ENCODE assay signal across 25 cellular contexts in genomic region chr11:114276077-114276476, GRCh38. TPM values are rescaled to one million over a fixed set of nuclear protein-coding genes. Genes with fewer than 3 reads are reported as not detected.
"Had no signal": no experiment of that assay in that cellular context is flagged by ENCODE, and none has a peak within 500 bp of the region (broad histone marks: within the 10 kb centered on the region; RNA-seq: fewer than 3 reads in every experiment).

No MANE protein-coding gene starts in this region.

- FAIRE-seq: keratinocyte, urothelium cell line had no signal

- H3K36me3 Mint-ChIP-seq: naive thymus-derived CD4-positive, alpha-beta T cell; neural progenitor cell; stimulated activated effector memory CD8-positive, alpha-beta T cell treated with anti-CD3 and anti-CD28 coated beads, Interleukin-12 subunit alpha, Interleukin-12 subunit beta, amount 100 ng/mL, for 72 hours had no signal

- H3K4me1 Mint-ChIP-seq: naive thymus-derived CD4-positive, alpha-beta T cell; nephron; stimulated activated effector memory CD8-positive, alpha-beta T cell treated with anti-CD3 and anti-CD28 coated beads, Interleukin-12 subunit alpha, Interleukin-12 subunit beta, amount 100 ng/mL, for 72 hours had no signal

- H3K27ac Mint-ChIP-seq: immature natural killer cell; naive thymus-derived CD4-positive, alpha-beta T cell; nephron; neural progenitor cell; stimulated activated effector memory CD8-positive, alpha-beta T cell treated with anti-CD3 and anti-CD28 coated beads, Interleukin-12 subunit alpha, Interleukin-12 subunit beta, amount 100 ng/mL, for 72 hours had no signal

- H3K4me3 ChIP-seq: gastroesophageal sphincter, heart left ventricle, neural progenitor cell, psoas muscle, sigmoid colon, stomach, thyroid gland had no signal

- ATAC-seq: esophagus mucosa; foreskin keratinocyte; left lobe of liver; naive thymus-derived CD4-positive, alpha-beta T cell; stimulated activated effector memory CD8-positive, alpha-beta T cell treated with anti-CD3 and anti-CD28 coated beads, Interleukin-12 subunit alpha, Interleukin-12 subunit beta, amount 100 ng/mL, for 72 hours had no signal

- H3K4me3 Mint-ChIP-seq: immature natural killer cell; naive thymus-derived CD4-positive, alpha-beta T cell; nephron; neural progenitor cell; stimulated activated effector memory CD8-positive, alpha-beta T cell treated with anti-CD3 and anti-CD28 coated beads, Interleukin-12 subunit alpha, Interleukin-12 subunit beta, amount 100 ng/mL, for 72 hours had no signal

- H3K9me3 Mint-ChIP-seq: immature natural killer cell; naive thymus-derived CD4-positive, alpha-beta T cell; nephron; neural progenitor cell; stimulated activated effector memory CD8-positive, alpha-beta T cell treated with anti-CD3 and anti-CD28 coated beads, Interleukin-12 subunit alpha, Interleukin-12 subunit beta, amount 100 ng/mL, for 72 hours had no signal

- H3K27ac ChIP-seq: epithelial cell of prostate, foreskin keratinocyte, gastroesophageal sphincter, neural progenitor cell, psoas muscle, sigmoid colon, stomach, thyroid gland had no signal

- DNase-seq: cortex of kidney; effector CD4-positive, alpha-beta T cell; foreskin keratinocyte; immature natural killer cell; mesenchymal stem cell; naive thymus-derived CD4-positive, alpha-beta T cell; sigmoid colon; stimulated activated CD4-positive, alpha-beta T cell treated with anti-CD3 and anti-CD28 coated beads, Interleukin-2, amount 100 ng/mL, for 24 hours; stimulated activated CD4-positive, alpha-beta T cell treated with anti-CD3 and anti-CD28 coated beads, Interleukin-4, amount 100 ng/mL, for 24 hours; stimulated activated naive CD4-positive, alpha-beta T cell treated with Interleukin-2 at 50 U/mL for 16 hours; stomach; thyroid gland; trophoblast cell had no signal

RNA-seq across cellular contexts. Expression of gene NNMT, which starts 20.1 kb away (rescaled TPM):
- total RNA-seq: foreskin keratinocyte; naive thymus-derived CD4-positive, alpha-beta T cell; temporal lobe had no signal
